Comparison of ENCODE assay signal across 1 cellular context in genomic region chr16:21937387-21937829, GRCh38.
A peak's percentile ranks its signal among the peaks of the same experiment; 100 is the strongest.
TF ChIP-seq lines count a peak whose summit lies in the region.

No MANE protein-coding gene starts in this region.

TF ChIP-seq in HepG2, 621 proteins besides CTCF, POLR2A, EP300 and RAD21 (continued from another document and continues in another):
- peak; percentile 99 for TF ChIP-seq ARID5B (CRISPR knock-in tag; IDR thresholded peaks at IDR 0.05)
- no peak for TF ChIP-seq TCF12 (IDR thresholded peaks at IDR 0.05)
- 0 out of 2 replicates have a peak, but pooled peaks have one; percentile 11 for TF ChIP-seq TCF12 (CRISPR knock-in tag; IDR thresholded peaks at IDR 0.05)
- TF ChIP-seq HNF4A (CRISPR knock-in tag; IDR thresholded peaks at IDR 0.05) = peak; percentile 81
- TF ChIP-seq ARNT (IDR thresholded peaks at IDR 0.05) = peak; percentile 49; the same call in 1 of the 2 replicates
- peak; percentile 61; the same call in 1 of the 2 replicates for TF ChIP-seq ZKSCAN8 (CRISPR knock-in tag; IDR thresholded peaks at IDR 0.05; ENCODE audit: borderline replicate concordance)
- TF ChIP-seq SOX6 (IDR thresholded peaks at IDR 0.05) = peak; percentile 99
- TF ChIP-seq SOX6 (CRISPR knock-in tag; IDR thresholded peaks at IDR 0.05) = peak; percentile 94
- peak; percentile 100 for TF ChIP-seq NFIC (IDR thresholded peaks at IDR 0.05; ENCODE audit: low read length)
- no peak for TF ChIP-seq ZNF143 (CRISPR knock-in tag; IDR thresholded peaks at IDR 0.05)
- TF ChIP-seq MIER3 (CRISPR knock-in tag; IDR thresholded peaks at IDR 0.05; ENCODE audit: borderline replicate concordance) = peak; percentile 65
- 0 out of 2 replicates have a peak, but pooled peaks have one; percentile 5 for TF ChIP-seq ZNF124 (CRISPR knock-in tag; IDR thresholded peaks at IDR 0.05)
- TF ChIP-seq TOE1 (CRISPR knock-in tag; IDR thresholded peaks at IDR 0.05) = peak; percentile 75; the same call in 1 of the 2 replicates
- TF ChIP-seq HMG20A (CRISPR knock-in tag; IDR thresholded peaks at IDR 0.05; ENCODE audit: borderline replicate concordance) = peak; percentile 93
- no peak for TF ChIP-seq ZMYM4 (CRISPR knock-in tag; IDR thresholded peaks at IDR 0.05)
- peak; percentile 15; the same call in 1 of the 2 replicates for TF ChIP-seq HMG20B (CRISPR knock-in tag; conservative IDR thresholded peaks at IDR 0.05)
- TF ChIP-seq ZNF362 (CRISPR knock-in tag; IDR thresholded peaks at IDR 0.05; ENCODE audit: borderline replicate concordance) = peak; percentile 99
- TF ChIP-seq NR2F2 (IDR thresholded peaks at IDR 0.05; ENCODE audit: borderline replicate concordance, low read depth) = peak; percentile 87
- TF ChIP-seq, protein P1, sequence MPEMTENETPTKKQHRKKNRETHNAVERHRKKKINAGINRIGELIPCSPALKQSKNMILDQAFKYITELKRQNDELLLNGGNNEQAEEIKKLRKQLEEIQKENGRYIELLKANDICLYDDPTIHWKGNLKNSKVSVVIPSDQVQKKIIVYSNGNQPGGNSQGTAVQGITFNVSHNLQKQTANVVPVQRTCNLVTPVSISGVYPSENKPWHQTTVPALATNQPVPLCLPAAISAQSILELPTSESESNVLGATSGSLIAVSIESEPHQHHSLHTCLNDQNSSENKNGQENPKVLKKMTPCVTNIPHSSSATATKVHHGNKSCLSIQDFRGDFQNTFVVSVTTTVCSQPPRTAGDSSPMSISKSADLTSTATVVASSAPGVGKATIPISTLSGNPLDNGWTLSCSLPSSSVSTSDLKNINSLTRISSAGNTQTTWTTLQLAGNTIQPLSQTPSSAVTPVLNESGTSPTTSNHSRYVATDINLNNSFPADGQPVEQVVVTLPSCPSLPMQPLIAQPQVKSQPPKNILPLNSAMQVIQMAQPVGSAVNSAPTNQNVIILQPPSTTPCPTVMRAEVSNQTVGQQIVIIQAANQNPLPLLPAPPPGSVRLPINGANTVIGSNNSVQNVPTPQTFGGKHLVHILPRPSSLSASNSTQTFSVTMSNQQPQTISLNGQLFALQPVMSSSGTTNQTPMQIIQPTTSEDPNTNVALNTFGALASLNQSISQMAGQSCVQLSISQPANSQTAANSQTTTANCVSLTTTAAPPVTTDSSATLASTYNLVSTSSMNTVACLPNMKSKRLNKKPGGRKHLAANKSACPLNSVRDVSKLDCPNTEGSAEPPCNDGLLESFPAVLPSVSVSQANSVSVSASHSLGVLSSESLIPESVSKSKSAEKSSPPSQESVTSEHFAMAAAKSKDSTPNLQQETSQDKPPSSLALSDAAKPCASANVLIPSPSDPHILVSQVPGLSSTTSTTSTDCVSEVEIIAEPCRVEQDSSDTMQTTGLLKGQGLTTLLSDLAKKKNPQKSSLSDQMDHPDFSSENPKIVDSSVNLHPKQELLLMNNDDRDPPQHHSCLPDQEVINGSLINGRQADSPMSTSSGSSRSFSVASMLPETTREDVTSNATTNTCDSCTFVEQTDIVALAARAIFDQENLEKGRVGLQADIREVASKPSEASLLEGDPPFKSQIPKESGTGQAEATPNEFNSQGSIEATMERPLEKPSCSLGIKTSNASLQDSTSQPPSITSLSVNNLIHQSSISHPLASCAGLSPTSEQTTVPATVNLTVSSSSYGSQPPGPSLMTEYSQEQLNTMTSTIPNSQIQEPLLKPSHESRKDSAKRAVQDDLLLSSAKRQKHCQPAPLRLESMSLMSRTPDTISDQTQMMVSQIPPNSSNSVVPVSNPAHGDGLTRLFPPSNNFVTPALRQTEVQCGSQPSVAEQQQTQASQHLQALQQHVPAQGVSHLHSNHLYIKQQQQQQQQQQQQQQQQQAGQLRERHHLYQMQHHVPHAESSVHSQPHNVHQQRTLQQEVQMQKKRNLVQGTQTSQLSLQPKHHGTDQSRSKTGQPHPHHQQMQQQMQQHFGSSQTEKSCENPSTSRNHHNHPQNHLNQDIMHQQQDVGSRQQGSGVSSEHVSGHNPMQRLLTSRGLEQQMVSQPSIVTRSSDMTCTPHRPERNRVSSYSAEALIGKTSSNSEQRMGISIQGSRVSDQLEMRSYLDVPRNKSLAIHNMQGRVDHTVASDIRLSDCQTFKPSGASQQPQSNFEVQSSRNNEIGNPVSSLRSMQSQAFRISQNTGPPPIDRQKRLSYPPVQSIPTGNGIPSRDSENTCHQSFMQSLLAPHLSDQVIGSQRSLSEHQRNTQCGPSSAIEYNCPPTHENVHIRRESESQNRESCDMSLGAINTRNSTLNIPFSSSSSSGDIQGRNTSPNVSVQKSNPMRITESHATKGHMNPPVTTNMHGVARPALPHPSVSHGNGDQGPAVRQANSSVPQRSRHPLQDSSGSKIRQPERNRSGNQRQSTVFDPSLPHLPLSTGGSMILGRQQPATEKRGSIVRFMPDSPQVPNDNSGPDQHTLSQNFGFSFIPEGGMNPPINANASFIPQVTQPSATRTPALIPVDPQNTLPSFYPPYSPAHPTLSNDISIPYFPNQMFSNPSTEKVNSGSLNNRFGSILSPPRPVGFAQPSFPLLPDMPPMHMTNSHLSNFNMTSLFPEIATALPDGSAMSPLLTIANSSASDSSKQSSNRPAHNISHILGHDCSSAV (CRISPR knock-in tag; IDR thresholded peaks at IDR 0.05; ENCODE audit: borderline replicate concordance) = no peak
- peak; percentile 73; the same call in 1 of the 2 replicates for TF ChIP-seq SIX1 (CRISPR knock-in tag; IDR thresholded peaks at IDR 0.05; ENCODE audit: borderline replicate concordance)
- TF ChIP-seq NFKBIZ (CRISPR knock-in tag; IDR thresholded peaks at IDR 0.05) = peak; percentile 66; the same call in 1 of the 2 replicates
- no peak for TF ChIP-seq CENPBD1 (CRISPR knock-in tag; IDR thresholded peaks at IDR 0.05; ENCODE audit: borderline replicate concordance, low read depth)
- peak; percentile 26 for TF ChIP-seq ZBTB40 (IDR thresholded peaks at IDR 0.05)
- no peak for TF ChIP-seq ZBTB40 (CRISPR knock-in tag; IDR thresholded peaks at IDR 0.05)
- peak; percentile 80 for TF ChIP-seq RCOR2 (CRISPR knock-in tag; IDR thresholded peaks at IDR 0.05)
- 0 out of 2 replicates have a peak, but pooled peaks have one; percentile 32 for TF ChIP-seq SMAD3 (CRISPR knock-in tag; IDR thresholded peaks at IDR 0.05)
- TF ChIP-seq RFXANK (CRISPR knock-in tag; IDR thresholded peaks at IDR 0.05) = no peak
- TF ChIP-seq HNF4G (IDR thresholded peaks at IDR 0.05; ENCODE audit: borderline replicate concordance, low read depth, low read length) = peak; percentile 72
- TF ChIP-seq HNF4G (CRISPR knock-in tag; IDR thresholded peaks at IDR 0.05; ENCODE audit: borderline replicate concordance, low read depth) = no peak
- TF ChIP-seq SAP130 (CRISPR knock-in tag; IDR thresholded peaks at IDR 0.05; ENCODE audit: low read depth) = peak; percentile 71
- TF ChIP-seq ONECUT2 (CRISPR knock-in tag; IDR thresholded peaks at IDR 0.05) = peak; percentile 59
- peak; percentile 65 for TF ChIP-seq SKIL (CRISPR knock-in tag; IDR thresholded peaks at IDR 0.05; ENCODE audit: borderline replicate concordance)
- TF ChIP-seq ELF3 (CRISPR knock-in tag; IDR thresholded peaks at IDR 0.05) = peak; percentile 100
